In genomic region chr3:60010778-60011177, GRCh38 we compare ENCODE assay signal across 9 cellular contexts.
DNase-seq lines count a peak whose midpoint lies in the region; TF ChIP-seq lines count a peak whose summit lies in the region.
"Had no signal": no experiment of that assay in that cellular context is flagged by ENCODE, and none has a peak within 500 bp of the region (broad histone marks: within the 10 kb centered on the region; RNA-seq: fewer than 3 reads in every experiment).

No MANE protein-coding gene starts in this region.

- intact Hi-C loops in stomach (cut with DNase I; ENCODE audit: low total_unique reads) = no loop called here

- DNase-seq in activated CD8-positive, alpha-beta memory T cell treated with anti-CD3 and anti-CD28 coated beads for 1 hour (ENCODE audit: extremely low read depth in 1 of 2, low read depth in 1 of 2) = peak; percentile 12 to 22
- DNase-seq in activated CD8-positive, alpha-beta memory T cell treated with anti-CD3 and anti-CD28 coated beads for 24 hours = no peak
- peak; percentile 6 to 10 for DNase-seq in activated T-helper 1 cell treated with anti-CD3 and anti-CD28 coated beads, Interleukin-2, amount 50 U/mL, for 16 hours (ENCODE audit: low read depth in 1 of 2, low spot score in 1 of 2)
- peak; percentile 50 for DNase-seq in stimulated activated CD8-positive, alpha-beta memory T cell treated with anti-CD3 and anti-CD28 coated beads, Interleukin-4, amount 100 ng/mL, for 48 hours
- DNase-seq in stomach = no peak
- DNase-seq in NCI-H2081 (lab: John Stamatoyannopoulos, UW) = no peak
- DNase-seq in glomerular visceral epithelial cell (ENCODE audit: extremely low spot score) = no peak

- no peaks in the 10 kb centered on the region for H3K4me1 ChIP-seq in stomach
- H3K4me1 ChIP-seq: A549 had no signal

- TF ChIP-seq POLR2A in stomach (IDR thresholded peaks at IDR 0.05) = no peak

- H3K27me3 ChIP-seq in stomach = no peaks in the 10 kb centered on the region

- H3K4me3 ChIP-seq in stomach = no peak overlapping the region
- H3K4me3 ChIP-seq: A549 had no signal

- 53 to 64% (median 59%) methylated on average over 4 of the region's 4 CpGs for WGBS in stomach, 5 donors

- peak overlapping the region; percentile 89 for H3K27ac ChIP-seq in KOPT-K1 (ENCODE audit: low read depth, low read length, poor library complexity, severe bottlenecking)
- no peak overlapping the region for H3K27ac ChIP-seq in stomach
- H3K27ac ChIP-seq: A549 had no signal

- TF ChIP-seq EP300 in stomach (IDR thresholded peaks at IDR 0.05) = no peak

- no peaks in the 10 kb centered on the region for H3K9me3 ChIP-seq in KOPT-K1 (ENCODE audit: insufficient read depth, low read length, poor library complexity, severe bottlenecking)
- no peaks in the 10 kb centered on the region for H3K9me3 ChIP-seq in stomach
- H3K9me3 ChIP-seq: A549 had no signal

- TF ChIP-seq CTCF in stomach (IDR thresholded peaks at IDR 0.05) = no peak

- H3K36me3 ChIP-seq in KOPT-K1 (ENCODE audit: insufficient read depth, low read length) (peaks cover 21% of the 10 kb centered on the region), stomach (no peaks in the 10 kb centered on the region)

Comparison
In these comparisons a context has a peak if more than half of its experiments do, and no peak if none do; other contexts are left out.
1. DNase-seq: peak in activated CD8-positive, alpha-beta memory T cell treated with anti-CD3 and anti-CD28 coated beads for 1 hour (2 of 2), activated T-helper 1 cell treated with anti-CD3 and anti-CD28 coated beads, Interleukin-2, amount 50 U/mL, for 16 hours (2 of 2) and stimulated activated CD8-positive, alpha-beta memory T cell treated with anti-CD3 and anti-CD28 coated beads, Interleukin-4, amount 100 ng/mL, for 48 hours (single experiment); none in activated CD8-positive, alpha-beta memory T cell treated with anti-CD3 and anti-CD28 coated beads for 24 hours (single experiment), stomach (single experiment), NCI-H2081 (0 of 2) and glomerular visceral epithelial cell (single experiment).